ENCODE assay signal across 9 cellular contexts in the genomic region with DNA sequence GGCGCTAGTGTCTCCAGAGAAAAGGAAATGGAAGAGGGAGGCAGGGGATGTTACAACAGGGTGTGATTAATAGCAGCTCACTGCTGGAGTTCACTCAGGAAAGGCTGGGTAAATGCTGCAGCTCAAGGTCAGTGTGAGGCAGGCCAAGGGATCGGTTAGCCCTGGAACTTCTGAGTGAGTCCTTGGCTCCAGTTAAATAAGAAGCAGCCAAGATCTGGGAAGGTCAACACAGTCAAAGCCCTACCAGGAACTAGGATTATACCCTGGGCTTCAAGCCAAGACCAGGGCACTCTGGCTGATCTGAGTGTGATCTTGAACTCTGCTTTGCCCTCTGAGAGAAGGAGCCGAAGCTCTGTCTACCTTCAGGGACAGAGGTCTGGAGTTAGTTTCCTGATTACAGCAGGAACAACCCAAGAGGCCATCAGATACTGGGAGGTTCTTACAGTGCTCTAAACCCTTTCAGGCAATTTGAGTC. TPM values are rescaled to one million over a fixed set of nuclear protein-coding genes. Genes with fewer than 3 reads are reported as not detected.
A peak's percentile ranks its signal among the peaks of the same experiment; 100 is the strongest.
DNase-seq lines count a peak whose midpoint lies in the region; ATAC-seq, FAIRE-seq and TF ChIP-seq lines count a peak whose summit lies in the region.
"Had no signal": no experiment of that assay in that cellular context is flagged by ENCODE, and none has a peak within 500 bp of the region (broad histone marks: within the 10 kb centered on the region; RNA-seq: fewer than 3 reads in every experiment).

No MANE protein-coding gene starts in this region.

- ATAC-seq in GM21528 (IDR thresholded peaks at IDR 0.05; ENCODE audit: low FRiP score, unreplicated experiment) (no peak), natural killer cell (no peak)

- no peak overlapping the region for H3K4me3 ChIP-seq in kidney (ENCODE audit: low read length in 2 of 2)
- no peak overlapping the region for H3K4me3 ChIP-seq in HAP-1

- peak overlapping the region; percentile 10 to 34 for H3K27ac ChIP-seq in kidney (ENCODE audit: low read depth in 2 of 2, low read length in 2 of 2)

- H3K4me3 Mint-ChIP-seq in natural killer cell, result no peak overlapping the region

- FAIRE-seq in HTR-8/SVneo (lab: Jason Lieb, UNC) (no peak), kidney (lab: Jason Lieb, UNC) (peak; percentile 56)

- H3K9me3 ChIP-seq in kidney (ENCODE audit: control insufficient read depth in 1 of 2, low read length in 2 of 2) (no peaks in the 10 kb centered on the region), HAP-1 (no peaks in the 10 kb centered on the region)

- no peaks in the 10 kb centered on the region for H3K36me3 Mint-ChIP-seq in natural killer cell

- H3K36me3 ChIP-seq in kidney (ENCODE audit: control insufficient read depth in 1 of 2, insufficient read depth in 2 of 2, low read length in 2 of 2) (no peaks in the 10 kb centered on the region), HAP-1 (replicated peaks) (no peaks in the 10 kb centered on the region)

- H3K27me3 ChIP-seq in HAP-1 (ENCODE audit: low read depth), result no peaks in the 10 kb centered on the region

- H3K4me1 Mint-ChIP-seq in natural killer cell, result peaks cover 6% of the 10 kb centered on the region in 2 donors

- no peak overlapping the region for H3K27ac Mint-ChIP-seq in natural killer cell

- no peaks in the 10 kb centered on the region for H3K9me3 Mint-ChIP-seq in natural killer cell

- TF ChIP-seq CTCF in kidney (IDR thresholded peaks at IDR 0.05; ENCODE audit: borderline replicate concordance, extremely low read depth, insufficient read depth) (no peak), natural killer cell (IDR thresholded peaks at IDR 0.05) (no peak)

- H3K9ac ChIP-seq in kidney (ENCODE audit: low read length in 2 of 2), result no peak overlapping the region

- in situ Hi-C loops in HAP-1 (cut with MboI; ENCODE audit: low sequenced_read_pairs), result no loop called here

- peak; percentile 9 for DNase-seq in HTR-8/SVneo (ENCODE audit: insufficient read length, low spot score)
- DNase-seq in astrocyte of the hippocampus (ENCODE audit: low read depth, low spot score), result peak; percentile 59
- DNase-seq in kidney, result peak; percentile 69
- peak; percentile 36 for DNase-seq in superior temporal gyrus (ENCODE audit: extremely low spot score)
- DNase-seq in natural killer cell, result no peak
- DNase-seq in HAP-1 (ENCODE audit: low spot score in 2 of 2), result no peak
- DNase-seq in stimulated activated CD4-positive, alpha-beta T cell treated with anti-CD3 and anti-CD28 coated beads, Interleukin-4, amount 100 ng/mL, for 24 hours, result no peak
- DNase-seq: activated CD4-positive, alpha-beta T cell treated with anti-CD3 and anti-CD28 coated beads, Interleukin-2, amount 50 U/mL, for 48 hours had no signal

- intact Hi-C loops in kidney (cut with DNase I) (no loop called here), natural killer cell (cut with micrococcal nuclease) (no loop called here)

- peaks cover 17 to 37% of the 10 kb centered on the region in 2 donors for H3K4me1 ChIP-seq in kidney (ENCODE audit: control insufficient read depth in 1 of 2, insufficient read depth in 1 of 2, low read depth in 1 of 2, low read length in 2 of 2)
- peaks cover 9% of the 10 kb centered on the region for H3K4me1 ChIP-seq in HAP-1

- H3K27me3 Mint-ChIP-seq in natural killer cell (ENCODE audit: low read depth in 2 of 2), result peaks cover 5 to 8% of the 10 kb centered on the region in 2 donors

RNA-seq across cellular contexts. Expression of a gene that starts 44.3 kb away (rescaled TPM):
- total RNA-seq in kidney (69.1 TPM), natural killer cell (1 to 10 TPM in 2 of 3 donors, not detected in 1; 1.2 TPM)
- polyA plus RNA-seq in kidney (ENCODE audit: insufficient read depth, low read depth, low replicate concordance), result 91.1 TPM

Comparison
In these comparisons a context has a peak if more than half of its experiments do, and no peak if none do; other contexts are left out.
1. DNase-seq: peak in HTR-8/SVneo (single experiment), astrocyte of the hippocampus (single experiment), kidney (single experiment) and superior temporal gyrus (single experiment); none in natural killer cell (single experiment), HAP-1 (0 of 2) and stimulated activated CD4-positive, alpha-beta T cell treated with anti-CD3 and anti-CD28 coated beads, Interleukin-4, amount 100 ng/mL, for 24 hours (single experiment).
2. RNA of a gene that starts 44.3 kb away (total RNA-seq): 69.1 TPM in kidney (single experiment); 1.2 TPM in natural killer cell; every median in the first group is over 10 times any median in the second.